20 cellular contexts compared by ENCODE assay signal in genomic region chr10:71295641-71296040, GRCh38. TPM values are rescaled to one million over a fixed set of nuclear protein-coding genes. Genes with fewer than 3 reads are reported as not detected.
A peak's percentile ranks its signal among the peaks of the same experiment; 100 is the strongest.
DNase-seq lines count a peak whose midpoint lies in the region; ATAC-seq and TF ChIP-seq lines count a peak whose summit lies in the region.
"Had no signal": no experiment of that assay in that cellular context is flagged by ENCODE, and none has a peak within 500 bp of the region (broad histone marks: within the 10 kb centered on the region; RNA-seq: fewer than 3 reads in every experiment).

No MANE protein-coding gene starts in this region.

- H3K4me3 Mint-ChIP-seq in glutamatergic neuron (ENCODE audit: unreplicated experiment), result no peak overlapping the region
- H3K4me3 Mint-ChIP-seq: B cell; CD4-positive, CD25-positive, alpha-beta regulatory T cell; CD8-positive, alpha-beta T cell had no signal

- DNase-seq in Right ventricle myocardium inferior (ENCODE audit: missing footprints) (peak; percentile 9), right atrium auricular region (ENCODE audit: low spot score) (no peak), glutamatergic neuron (no peak), smooth muscle cell (lab: John Stamatoyannopoulos, UW; ENCODE audit: unreplicated experiment) (no peak), NOMO-1 (lab: John Stamatoyannopoulos, UW; ENCODE audit: unreplicated experiment in 2 of 2) (no peak)
- DNase-seq: Caco-2; CD4-positive, CD25-positive, alpha-beta regulatory T cell; CD8-positive, alpha-beta T cell; DMS153; DND-41; GDM1; GM23248; H7; HCEC 1CT had no signal

- H3K36me3 ChIP-seq in right atrium auricular region (peaks cover 65% of the 10 kb centered on the region), HEK293 (ENCODE audit: control insufficient read depth in 2 of 2, insufficient read depth in 1 of 2, low read length in 2 of 2) (peaks cover 0 to 100% of the 10 kb centered on the region in 2 experiments; a peak in 1 of 3 replicates), smooth muscle cell (ENCODE audit: low read depth) (peaks cover 21% of the 10 kb centered on the region)
- H3K36me3 ChIP-seq: BLaER1 had no signal

- no peak overlapping the region for H3K9ac ChIP-seq in smooth muscle cell (ENCODE audit: low read depth)
- H3K9ac ChIP-seq: BLaER1, GM23248 had no signal

- CTCF ChIA-PET in HEK293 (lab: Yijun Ruan, JAX), result no interaction called here

- H3K4me1 ChIP-seq in right atrium auricular region (no peaks in the 10 kb centered on the region), HEK293 (ENCODE audit: control insufficient read depth, insufficient read depth, low read length) (no peaks in the 10 kb centered on the region), smooth muscle cell (ENCODE audit: low read depth) (no peaks in the 10 kb centered on the region)

- H3K36me3 Mint-ChIP-seq in glutamatergic neuron (ENCODE audit: unreplicated experiment), result peaks cover 5% of the 10 kb centered on the region
- H3K36me3 Mint-ChIP-seq: CD4-positive, CD25-positive, alpha-beta regulatory T cell; CD8-positive, alpha-beta T cell had no signal

- peak overlapping the region; percentile 54 for H3K27ac Mint-ChIP-seq in glutamatergic neuron (ENCODE audit: unreplicated experiment)
- H3K27ac Mint-ChIP-seq: B cell; CD8-positive, alpha-beta T cell had no signal

- 97% methylated on average over 7 of the region's 9 CpGs for WGBS in smooth muscle cell (ENCODE audit: low lambda C conversion rate)

- H3K4me1 Mint-ChIP-seq in glutamatergic neuron (ENCODE audit: low read depth, unreplicated experiment), result peaks cover 24% of the 10 kb centered on the region

- no peak overlapping the region for H3K4me3 ChIP-seq in right atrium auricular region
- H3K4me3 ChIP-seq in HEK293 (ENCODE audit: low read depth, low read length), result no peak overlapping the region
- no peak overlapping the region for H3K4me3 ChIP-seq in smooth muscle cell
- H3K4me3 ChIP-seq: BLaER1, GM12878, GM23248 had no signal

- H3K27me3 ChIP-seq in right atrium auricular region, result no peaks in the 10 kb centered on the region
- no peaks in the 10 kb centered on the region for H3K27me3 ChIP-seq in smooth muscle cell (ENCODE audit: low read depth)
- H3K27me3 ChIP-seq: BLaER1 had no signal

- no peak for ATAC-seq in Right ventricle myocardium inferior
- ATAC-seq: CD8-positive, alpha-beta T cell; GM12878 had no signal

- H2AFZ ChIP-seq in smooth muscle cell (ENCODE audit: low read depth), result no peak overlapping the region
- H2AFZ ChIP-seq: GM23248 had no signal

- no peak overlapping the region for H3K4me2 ChIP-seq in smooth muscle cell
- H3K4me2 ChIP-seq: BLaER1 had no signal

- peaks cover 14% of the 10 kb centered on the region for H3K9me3 Mint-ChIP-seq in glutamatergic neuron (ENCODE audit: unreplicated experiment)
- H3K9me3 Mint-ChIP-seq: CD4-positive, CD25-positive, alpha-beta regulatory T cell; CD8-positive, alpha-beta T cell had no signal

- H3K9me3 ChIP-seq in right atrium auricular region (no peaks in the 10 kb centered on the region), HEK293 (ENCODE audit: control insufficient read depth, insufficient read depth, low read depth, low read length) (no peaks in the 10 kb centered on the region), smooth muscle cell (replicated peaks; ENCODE audit: low read depth) (no peaks in the 10 kb centered on the region)
- H3K9me3 ChIP-seq: BLaER1, Caco-2 had no signal

- peaks cover 5% of the 10 kb centered on the region for H3K79me2 ChIP-seq in smooth muscle cell (ENCODE audit: low read depth)

- H3K27ac ChIP-seq in right atrium auricular region (no peak overlapping the region), HEK293 (ENCODE audit: extremely low read depth, low read depth, low read length) (no peak overlapping the region), smooth muscle cell (ENCODE audit: low read depth) (no peak overlapping the region)
- H3K27ac ChIP-seq: 22Rv1, BLaER1, C4-2B, GM23248 had no signal

- peaks cover 96% of the 10 kb centered on the region for H4K20me1 ChIP-seq in smooth muscle cell (ENCODE audit: low read depth)
- H4K20me1 ChIP-seq: BLaER1 had no signal

- peaks cover 19% of the 10 kb centered on the region for H3K27me3 Mint-ChIP-seq in glutamatergic neuron (ENCODE audit: unreplicated experiment)

- POLR2A ChIA-PET in HEK293 (lab: Yijun Ruan, JAX), result no interaction called here

- intact Hi-C loops in Right ventricle myocardium inferior (cut with DNase I), result no loop called here

- TF ChIP-seq CTCF in right atrium auricular region (IDR thresholded peaks at IDR 0.05), result no peak
- TF ChIP-seq CTCF in HEK293 (tag by site-specific recombination; IDR thresholded peaks at IDR 0.05), result no peak
- TF ChIP-seq CTCF in glutamatergic neuron (IDR thresholded peaks at IDR 0.05; ENCODE audit: partially characterized antibody, unreplicated experiment), result no peak
- no peak for TF ChIP-seq CTCF in smooth muscle cell (IDR thresholded peaks at IDR 0.05; ENCODE audit: borderline replicate concordance, insufficient read depth, poor library complexity, severe bottlenecking)

- H3F3A ChIP-seq in smooth muscle cell (ENCODE audit: low read depth), result no peaks in the 10 kb centered on the region

TF ChIP-seq in HEK293, 187 proteins besides CTCF, POLR2A, EP300 and RAD21:
- TF ChIP-seq REST (tag by site-specific recombination; IDR thresholded peaks at IDR 0.05), result no peak
- TF ChIP-seq ZBTB20 (tag by site-specific recombination; IDR thresholded peaks at IDR 0.05), result no peak
- TF ChIP-seq SP2 (tag by site-specific recombination; IDR thresholded peaks at IDR 0.05), result 0 out of 2 replicates have a peak, but pooled peaks have one; percentile 5

RNA-seq across cellular contexts. Expression of gene SLC29A3, which starts 23.4 kb away (rescaled TPM):
- total RNA-seq in Right ventricle myocardium inferior (1.8 TPM), right atrium auricular region (1 to 10 TPM; 1.8 to 2.9 TPM), glutamatergic neuron (ENCODE audit: unreplicated experiment) (7.8 TPM), smooth muscle cell (2.9 and 3.6 TPM in 2 replicates)
- 4.8 and 7.1 TPM in 2 replicates for polyA plus RNA-seq in smooth muscle cell
